ENCODE assay signal across 13 cellular contexts in genomic region chr20:25299801-25300200, GRCh38. TPM values are rescaled to one million over a fixed set of nuclear protein-coding genes. Genes with fewer than 3 reads are reported as not detected.
A peak's percentile ranks its signal among the peaks of the same experiment; 100 is the strongest.
DNase-seq lines count a peak whose midpoint lies in the region; ATAC-seq and TF ChIP-seq lines count a peak whose summit lies in the region.
"Had no signal": no experiment of that assay in that cellular context is flagged by ENCODE, and none has a peak within 500 bp of the region (broad histone marks: within the 10 kb centered on the region; RNA-seq: fewer than 3 reads in every experiment).

No MANE protein-coding gene starts in this region.

- TF ChIP-seq CTCF in AG04450 (IDR thresholded peaks at IDR 0.05; ENCODE audit: low read depth, low read length) = 0 out of 2 replicates have a peak, but pooled peaks have one; percentile 12
- TF ChIP-seq CTCF in GM13976 (IDR thresholded peaks at IDR 0.05; ENCODE audit: borderline replicate concordance, control extremely low read depth, extremely low read depth, insufficient read depth, missing control alignments) = no peak

- ATAC-seq in SK-N-SH treated with all-trans-retinoic acid at 6 μM for 48 hours = peak; percentile 60

- in situ Hi-C loops in GM13976 (cut with MboI; ENCODE audit: low sequenced_read_pairs, unreplicated experiment) = loop anchor here (10.0 to 25.0 kb wide), 2 partner anchors 95 to 562 kb away; partner anchors contain the start of gene ABHD12

- DNase-seq in AG04450 (ENCODE audit: low read depth, low spot score) (no peak), EL (peak; percentile 57), iris pigment epithelial cell (ENCODE audit: low read depth) (peak; percentile 48), GM13976 (ENCODE audit: low spot score) (no peak), GDM1 (lab: John Stamatoyannopoulos, UW) (no peak), COLO829 (ENCODE audit: low spot score) (no peak), UCSD-AML1 (lab: John Stamatoyannopoulos, UW; ENCODE audit: unreplicated experiment) (no peak)
- DNase-seq: DMS53; Kasumi-1; NK-92 treated with Interleukin-12 subunit alpha and Interleukin-12 subunit beta, amount 100 ng/mL, for 24 hours; T-helper 9 cell had no signal

- H3K27ac ChIP-seq in AG04450 (ENCODE audit: low read depth, low read length) = peak overlapping the region; percentile 39

- CTCF ChIA-PET in AG04450 (lab: Charles Lee) = interaction anchor here (0.6 to 4.7 kb wide), 5 partner anchors 9 to 119 kb away, joined by 3 to 49 read pairs (median 7); no protein-coding TSS in a partner anchor

- H3K9me3 ChIP-seq in AG04450 (ENCODE audit: control insufficient read depth, insufficient read depth, low read length) = no peaks in the 10 kb centered on the region

- H3K27me3 ChIP-seq in AG04450 (ENCODE audit: control insufficient read depth, insufficient read depth, low read length) = no peaks in the 10 kb centered on the region

- POLR2A ChIA-PET in AG04450 (lab: Yijun Ruan, JAX) = interaction anchor here (0.8 to 1.2 kb wide), 2 partner anchors 10 to 108 kb away, joined by 3 to 6 read pairs; partner anchors contain the start of gene GINS1

- no peak overlapping the region for H3K4me3 ChIP-seq in AG04450 (ENCODE audit: low read depth, low read length)
- H3K4me3 ChIP-seq: coronary artery had no signal

TF ChIP-seq in SK-N-SH treated with all-trans-retinoic acid at 6 μM for 48 hours, 23 proteins besides CTCF, POLR2A, EP300 and RAD21:
- TF ChIP-seq TSHZ2 (CRISPR knock-in tag; IDR thresholded peaks at IDR 0.05) = no peak
- TF ChIP-seq ZNF8 (CRISPR knock-in tag; IDR thresholded peaks at IDR 0.05) = no peak
- TF ChIP-seq PPARA (CRISPR knock-in tag; IDR thresholded peaks at IDR 0.05; ENCODE audit: borderline replicate concordance) = no peak
- no peak for TF ChIP-seq RARB (CRISPR knock-in tag; IDR thresholded peaks at IDR 0.05)
- TF ChIP-seq CSRNP3 (CRISPR knock-in tag; IDR thresholded peaks at IDR 0.05) = no peak
- no peak for TF ChIP-seq PATZ1 (CRISPR knock-in tag; IDR thresholded peaks at IDR 0.05; ENCODE audit: borderline replicate concordance)
- TF ChIP-seq TOX (CRISPR knock-in tag; IDR thresholded peaks at IDR 0.05; ENCODE audit: borderline replicate concordance) = no peak
- no peak for TF ChIP-seq GLIS3 (CRISPR knock-in tag; IDR thresholded peaks at IDR 0.05)
- TF ChIP-seq ZFP3 (CRISPR knock-in tag; IDR thresholded peaks at IDR 0.05) = no peak
- no peak for TF ChIP-seq ZC3H10 (CRISPR knock-in tag; IDR thresholded peaks at IDR 0.05)
- no peak for TF ChIP-seq ESRRG (CRISPR knock-in tag; IDR thresholded peaks at IDR 0.05)
- TF ChIP-seq ZNF70 (CRISPR knock-in tag; IDR thresholded peaks at IDR 0.05) = no peak
- TF ChIP-seq ARNTL (CRISPR knock-in tag; IDR thresholded peaks at IDR 0.05; ENCODE audit: borderline replicate concordance, low read depth) = no peak
- TF ChIP-seq ISL1 (CRISPR knock-in tag; IDR thresholded peaks at IDR 0.05) = no peak

RNA-seq across cellular contexts. Expression of gene PYGB, which starts 51.9 kb away (rescaled TPM):
- 43.2 and 60.0 TPM in 2 replicates for polyA plus RNA-seq in AG04450 (2011; rRNA removed)
- 70.7 and 104 TPM in 2 replicates for polyA minus RNA-seq in AG04450 (2011; rRNA and poly(A)+ RNA removed)

Comparison
In these comparisons a context has a peak if more than half of its experiments do, and no peak if none do; other contexts are left out.
1. DNase-seq: peak in EL (single experiment) and iris pigment epithelial cell (single experiment); none in AG04450 (single experiment), GM13976 (single experiment), GDM1 (single experiment), COLO829 (single experiment) and UCSD-AML1 (single experiment).